1 cellular context compared by ENCODE assay signal in genomic region chr6:36875250-36875633, GRCh38.
A peak's percentile ranks its signal among the peaks of the same experiment; 100 is the strongest.
TF ChIP-seq lines count a peak whose summit lies in the region.

No MANE protein-coding gene starts in this region.

TF ChIP-seq in K562, 482 proteins besides CTCF, POLR2A, EP300 and RAD21 (continued from another document):
- TF ChIP-seq CUX1 (CRISPR knock-in tag; IDR thresholded peaks at IDR 0.05) = no peak
- 0 out of 2 replicates have a peak, but pooled peaks have one; percentile 12 for TF ChIP-seq NKRF (IDR thresholded peaks at IDR 0.05; ENCODE audit: borderline replicate concordance)
- no peak for TF ChIP-seq ZNF146 (CRISPR knock-in tag; IDR thresholded peaks at IDR 0.05; ENCODE audit: unreplicated experiment)
- TF ChIP-seq HDGF (IDR thresholded peaks at IDR 0.05) = no peak
- TF ChIP-seq ZNF668 (CRISPR knock-in tag; IDR thresholded peaks at IDR 0.05) = no peak
- TF ChIP-seq TSC22D4 (tag; IDR thresholded peaks at IDR 0.05) = no peak
TF ChIP-seq in K562: peak in this region for 21.
